In the genomic region with DNA sequence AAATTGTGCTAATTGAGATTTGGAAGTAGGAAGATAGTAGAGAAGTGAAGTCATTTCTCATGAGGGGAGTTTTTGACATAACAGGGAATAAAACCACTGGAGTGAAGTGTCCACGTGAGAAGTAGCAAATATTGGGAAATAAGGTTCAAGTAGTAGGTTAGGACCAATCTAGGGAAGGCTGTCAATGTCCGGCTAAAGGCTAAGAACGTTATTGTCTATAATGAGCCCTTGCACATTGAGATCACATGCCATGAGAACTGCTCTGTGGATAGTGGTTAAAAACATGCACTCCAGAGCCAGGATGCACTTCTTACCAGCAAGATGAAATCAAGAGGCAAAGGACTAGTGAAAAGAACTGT, we compare ENCODE assay signal across 1 cellular context.
TF ChIP-seq lines count a peak whose summit lies in the region.

No MANE protein-coding gene starts in this region.

TF ChIP-seq in H1, 55 proteins besides CTCF, POLR2A, EP300 and RAD21 (continued from another document):
- TF ChIP-seq EGR1 (IDR thresholded peaks at IDR 0.05; ENCODE audit: borderline replicate concordance, low read depth, low read length) (no peak), TAF7 (optimal IDR thresholded peaks at IDR 0.05; ENCODE audit: borderline replicate concordance, low read depth, low read length) (no peak), CHD2 (IDR thresholded peaks at IDR 0.05; ENCODE audit: low read length) (no peak), RFX5 (IDR thresholded peaks at IDR 0.05; ENCODE audit: borderline replicate concordance, low read depth, low read length) (no peak), SRF (IDR thresholded peaks at IDR 0.05; ENCODE audit: low read depth, low read length) (no peak), BRCA1 (IDR thresholded peaks at IDR 0.05; ENCODE audit: low read depth, low read length) (no peak)
TF ChIP-seq in H1: peak in this region for 0.
